Comparison of ENCODE assay signal across 15 cellular contexts in the genomic region with DNA sequence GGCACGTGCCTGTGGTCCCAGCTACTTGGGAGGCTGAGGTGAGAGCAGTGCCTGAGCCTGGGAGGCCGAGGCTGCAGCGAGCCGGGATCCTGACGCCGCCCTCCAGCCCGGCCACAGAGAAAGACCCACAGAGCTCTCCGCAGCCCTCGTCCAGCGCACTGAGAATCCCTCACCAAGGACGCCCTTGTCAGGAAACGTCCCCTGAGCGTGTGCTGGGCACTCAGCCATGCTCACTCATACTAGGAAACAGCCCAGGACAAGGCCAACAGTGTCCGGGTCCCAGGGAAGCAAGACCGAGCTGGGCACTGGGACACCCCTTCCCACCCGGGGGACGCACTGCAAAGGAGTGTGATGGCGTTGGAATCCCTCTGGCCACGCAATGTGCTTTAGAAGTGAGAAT. TPM values are rescaled to one million over a fixed set of nuclear protein-coding genes. Genes with fewer than 3 reads are reported as not detected.
DNase-seq lines count a peak whose midpoint lies in the region; ATAC-seq and TF ChIP-seq lines count a peak whose summit lies in the region.
"Had no signal": no experiment of that assay in that cellular context is flagged by ENCODE, and none has a peak within 500 bp of the region (broad histone marks: within the 10 kb centered on the region; RNA-seq: fewer than 3 reads in every experiment).

No MANE protein-coding gene starts in this region.

- H3K18ac ChIP-seq in mesendoderm (ENCODE audit: low read length): no peak overlapping the region

- H4K8ac ChIP-seq in mesendoderm (ENCODE audit: low read depth, low read length): no peak overlapping the region

- no peak overlapping the region for H4K5ac ChIP-seq in mesendoderm (ENCODE audit: low read length)

- peaks cover 28% of the 10 kb centered on the region for H3K36me3 Mint-ChIP-seq in natural killer cell treated with Interleukin-12 subunit alpha and Interleukin-12 subunit beta and Interleukin-15 and Interleukin-18, amount 100 ng/mL, for 72 hours
- peaks cover 20% of the 10 kb centered on the region for H3K36me3 Mint-ChIP-seq in natural killer cell

- H3K4me3 Mint-ChIP-seq in natural killer cell treated with Interleukin-12 subunit alpha and Interleukin-12 subunit beta and Interleukin-15 and Interleukin-18, amount 100 ng/mL, for 72 hours: no peak overlapping the region
- H3K4me3 Mint-ChIP-seq in natural killer cell: no peak overlapping the region
- H3K4me3 Mint-ChIP-seq: CD8-positive, alpha-beta memory T cell had no signal

- no peak overlapping the region for H2BK15ac ChIP-seq in mesendoderm (replicated peaks; ENCODE audit: low read depth)

- peak overlapping the region; percentile 3 for H3K56ac ChIP-seq in mesendoderm (ENCODE audit: low read length)

- H3K27me3 Mint-ChIP-seq in natural killer cell treated with Interleukin-12 subunit alpha and Interleukin-12 subunit beta and Interleukin-15 and Interleukin-18, amount 100 ng/mL, for 72 hours: no peaks in the 10 kb centered on the region
- H3K27me3 Mint-ChIP-seq in natural killer cell (ENCODE audit: low read depth in 2 of 2): no peaks in the 10 kb centered on the region
- H3K27me3 Mint-ChIP-seq: CD8-positive, alpha-beta memory T cell had no signal

- peak in 1 of 2 donors; percentile 52 for ATAC-seq in natural killer cell treated with Interleukin-12 subunit alpha and Interleukin-12 subunit beta and Interleukin-15 and Interleukin-18, amount 100 ng/mL, for 72 hours
- ATAC-seq in natural killer cell: no peak
- ATAC-seq in heart left ventricle: peak; percentile 76 to 95 (median 86)
- ATAC-seq in GM18502 (IDR thresholded peaks at IDR 0.05; ENCODE audit: poor library complexity, unreplicated experiment): no peak
- no peak for ATAC-seq in HG03108 (IDR thresholded peaks at IDR 0.05; ENCODE audit: unreplicated experiment)

- H2AK5ac ChIP-seq in mesendoderm (ENCODE audit: low read length): no peak overlapping the region

- no peaks in the 10 kb centered on the region for H3K79me1 ChIP-seq in mesendoderm (ENCODE audit: low read length)

- H3K27ac ChIP-seq in heart left ventricle: peak overlapping the region in 8 of 12 donors; percentile 13 to 60 (median 46)
- peak overlapping the region; percentile 22 for H3K27ac ChIP-seq in mesendoderm (ENCODE audit: low read depth, low read length)
- H3K27ac ChIP-seq in Peyer's patch: no peak overlapping the region
- H3K27ac ChIP-seq: BLaER1, GM23248 had no signal

- no peak overlapping the region for H2BK120ac ChIP-seq in mesendoderm (ENCODE audit: low read depth, low read length)

- H3K9ac ChIP-seq in mesendoderm (ENCODE audit: low read length): no peak overlapping the region
- H3K9ac ChIP-seq: BLaER1, GM23248 had no signal

- peak; percentile 56 for DNase-seq in natural killer cell treated with Interleukin-12 subunit alpha and Interleukin-12 subunit beta and Interleukin-15 and Interleukin-18, amount 100 ng/mL, for 72 hours (ENCODE audit: low spot score)
- no peak for DNase-seq in natural killer cell
- peak in 3 of 5 donors; percentile 39 to 77 (median 69) for DNase-seq in heart left ventricle
- DNase-seq in mesendoderm: no peak
- DNase-seq in stimulated activated CD4-positive, alpha-beta T cell treated with anti-CD3 and anti-CD28 coated beads, Interleukin-1b, Interleukin-23, amount 100 ng/mL, for 48 hours: no peak
- no peak for DNase-seq in Peyer's patch
- DNase-seq: DND-41, GM23248, KG1, NCI-H146, NCI-H524 treated with DMSO at 0.1 percent for 48 hours had no signal

- no peak overlapping the region for H2BK5ac ChIP-seq in mesendoderm (ENCODE audit: low read length)

- H3K27me3 ChIP-seq in heart left ventricle (no peaks in the 10 kb centered on the region), mesendoderm (ENCODE audit: insufficient read depth, low read length, poor library complexity) (no peaks in the 10 kb centered on the region), Peyer's patch (no peaks in the 10 kb centered on the region)
- H3K27me3 ChIP-seq: BLaER1 had no signal

- H3K9me3 Mint-ChIP-seq in natural killer cell treated with Interleukin-12 subunit alpha and Interleukin-12 subunit beta and Interleukin-15 and Interleukin-18, amount 100 ng/mL, for 72 hours: no peaks in the 10 kb centered on the region
- H3K9me3 Mint-ChIP-seq in natural killer cell: no peaks in the 10 kb centered on the region
- H3K9me3 Mint-ChIP-seq: CD8-positive, alpha-beta memory T cell had no signal

- H3K9me3 ChIP-seq in heart left ventricle (no peaks in the 10 kb centered on the region), Peyer's patch (no peaks in the 10 kb centered on the region)

- peaks cover 0 to 76% (median 61%) of the 10 kb centered on the region in 9 donors for H3K36me3 ChIP-seq in heart left ventricle
- H3K36me3 ChIP-seq in mesendoderm (ENCODE audit: control insufficient read depth, insufficient read depth, low read length): peaks cover 8% of the 10 kb centered on the region
- peaks cover 0 to 51% (median 3%) of the 10 kb centered on the region in 3 donors for H3K36me3 ChIP-seq in Peyer's patch

- no peak overlapping the region for H3K4me2 ChIP-seq in mesendoderm (ENCODE audit: low read length)
- H3K4me2 ChIP-seq: BLaER1 had no signal

- no peak overlapping the region for H3K23ac ChIP-seq in mesendoderm (ENCODE audit: low read length)

- intact Hi-C loops in natural killer cell (cut with micrococcal nuclease) (no loop called here), heart left ventricle (cut with DNase I) (no loop called here)

- WGBS in heart left ventricle, 4 donors: 46 to 67% (median 55%) methylated on average over 13 to 19 of the region's 19 CpGs
- whole genome bisulfite sequencing in mesendoderm (ENCODE audit: extremely low coverage, insufficient coverage, low lambda C conversion rate): no CpG with 5 or more reads among the region's 19 CpGs

- TF ChIP-seq CTCF in natural killer cell (IDR thresholded peaks at IDR 0.05): no peak
- TF ChIP-seq CTCF in heart left ventricle (IDR thresholded peaks at IDR 0.05): no peak
- no peak for TF ChIP-seq CTCF in Peyer's patch (IDR thresholded peaks at IDR 0.05)

- H3K4me3 ChIP-seq in heart left ventricle (no peak overlapping the region), mesendoderm (ENCODE audit: low read length) (no peak overlapping the region), Peyer's patch (no peak overlapping the region)
- H3K4me3 ChIP-seq: BLaER1, GM23248 had no signal

- no peak overlapping the region for H3K4ac ChIP-seq in mesendoderm (ENCODE audit: low read depth, low read length)

- no peak overlapping the region for H3K27ac Mint-ChIP-seq in natural killer cell treated with Interleukin-12 subunit alpha and Interleukin-12 subunit beta and Interleukin-15 and Interleukin-18, amount 100 ng/mL, for 72 hours
- no peak overlapping the region for H3K27ac Mint-ChIP-seq in natural killer cell

- H3K4me1 ChIP-seq in heart left ventricle (peaks cover 0 to 8% (median 0%) of the 10 kb centered on the region in 12 donors), mesendoderm (ENCODE audit: control insufficient read depth, low read depth, low read length) (no peaks in the 10 kb centered on the region), Peyer's patch (no peaks in the 10 kb centered on the region)
- H3K4me1 ChIP-seq: BLaER1 had no signal

- H3K4me1 Mint-ChIP-seq in natural killer cell treated with Interleukin-12 subunit alpha and Interleukin-12 subunit beta and Interleukin-15 and Interleukin-18, amount 100 ng/mL, for 72 hours (ENCODE audit: low read depth in 2 of 2): no peaks in the 10 kb centered on the region
- no peaks in the 10 kb centered on the region for H3K4me1 Mint-ChIP-seq in natural killer cell

- H3K79me2 ChIP-seq in mesendoderm (ENCODE audit: control insufficient read depth, insufficient read depth, low read length): no peaks in the 10 kb centered on the region

- TF ChIP-seq POLR2A in heart left ventricle (IDR thresholded peaks at IDR 0.05) (no peak), Peyer's patch (IDR thresholded peaks at IDR 0.05) (no peak)

RNA-seq across cellular contexts. Expression of a gene that starts 14.5 kb away (rescaled TPM):
- total RNA-seq in natural killer cell treated with Interleukin-12 subunit alpha and Interleukin-12 subunit beta and Interleukin-15 and Interleukin-18, amount 100 ng/mL, for 72 hours: 10 to 100 TPM; 23.2 to 83.6 TPM
- total RNA-seq in natural killer cell: 10 to 100 TPM; 25.9 to 26.9 (median 26.8) TPM
- total RNA-seq in heart left ventricle: 10 to 100 TPM; 11.8 to 25.6 (median 15.1) TPM
- polyA plus RNA-seq in heart left ventricle: 10 to 100 TPM; 14.3 to 17.8 TPM
- 14.8 TPM for polyA plus RNA-seq in mesendoderm (2013, experiment 1 of 2)
- 14.9 TPM for polyA plus RNA-seq in mesendoderm (2013, experiment 2 of 2)
- total RNA-seq in Peyer's patch: 10 to 100 TPM; 14.9 to 56.2 (median 47.0) TPM

RNA-seq across cellular contexts. Expression of a gene that starts 15.1 kb away (rescaled TPM):
- total RNA-seq in natural killer cell treated with Interleukin-12 subunit alpha and Interleukin-12 subunit beta and Interleukin-15 and Interleukin-18, amount 100 ng/mL, for 72 hours: 10 to 100 TPM; 15.3 to 20.3 TPM
- total RNA-seq in natural killer cell (10 to 100 TPM; 17.8 to 42.1 (median 33.0) TPM), heart left ventricle (10 to 100 TPM in 7 of 9 donors, 1 to 10 TPM in 2; 8.9 to 18.2 (median 15.0) TPM), Peyer's patch (10 to 100 TPM; 10.7 to 58.9 (median 44.5) TPM)
- polyA plus RNA-seq in heart left ventricle: 10 to 100 TPM in 1 of 2 donors, 1 to 10 TPM in 1; 8.0 to 14.9 TPM
- polyA plus RNA-seq in mesendoderm (2013, experiment 1 of 2): 6.1 TPM
- polyA plus RNA-seq in mesendoderm (2013, experiment 2 of 2): 6.9 TPM

RNA-seq across cellular contexts. Expression of a gene that starts 25.6 kb away (rescaled TPM):
- total RNA-seq in natural killer cell treated with Interleukin-12 subunit alpha and Interleukin-12 subunit beta and Interleukin-15 and Interleukin-18, amount 100 ng/mL, for 72 hours: 10 to 100 TPM in 1 of 2 donors, 1 to 10 TPM in 1; 2.9 to 13.0 TPM
- 10 to 100 TPM in 1 of 3 donors, 1 to 10 TPM in 2; 6.9 to 10.9 (median 9.3) TPM for total RNA-seq in natural killer cell
- total RNA-seq in heart left ventricle: 10 to 100 TPM in 1 of 9 donors, 1 to 10 TPM in 7, under 1 TPM in 1; 0.72 to 15.5 (median 1.5) TPM
- 1 to 10 TPM; 1.5 to 2.6 TPM for polyA plus RNA-seq in heart left ventricle
- 12.1 TPM for polyA plus RNA-seq in mesendoderm (2013, experiment 1 of 2)
- polyA plus RNA-seq in mesendoderm (2013, experiment 2 of 2): 13.0 TPM
- total RNA-seq in Peyer's patch: 100 to 1,000 TPM; 258 to 710 (median 672) TPM

RNA-seq across cellular contexts. Expression of a gene that starts 43.4 kb away (rescaled TPM):
- total RNA-seq in natural killer cell treated with Interleukin-12 subunit alpha and Interleukin-12 subunit beta and Interleukin-15 and Interleukin-18, amount 100 ng/mL, for 72 hours: 1 to 10 TPM in 1 of 2 donors, under 1 TPM in 1; 0.48 to 1.3 TPM
- total RNA-seq in natural killer cell (1 to 10 TPM in 1 of 3 donors, under 1 TPM in 2; 0.49 to 1.2 (median 0.61) TPM), heart left ventricle (1 to 10 TPM in 1 of 9 donors, under 1 TPM in 5, not detected in 3; 0.20 to 1.0 (median 0.48) TPM), Peyer's patch (1 to 10 TPM in 2 of 4 donors, not detected in 2; 1.6 to 3.0 TPM)
- under 1 TPM in 1 of 2 donors, not detected in 1; 0.07 TPM for polyA plus RNA-seq in heart left ventricle
- 0.10 TPM for polyA plus RNA-seq in mesendoderm (2013, experiment 1 of 2)
- 0.18 TPM for polyA plus RNA-seq in mesendoderm (2013, experiment 2 of 2)
- total RNA-seq: GM23248 had no signal
- polyA plus RNA-seq: CD8-positive, alpha-beta memory T cell; GM23248 had no signal

RNA-seq across cellular contexts. Expression of a gene that starts 53.5 kb away (rescaled TPM):
- total RNA-seq in natural killer cell treated with Interleukin-12 subunit alpha and Interleukin-12 subunit beta and Interleukin-15 and Interleukin-18, amount 100 ng/mL, for 72 hours: not detected
- total RNA-seq in natural killer cell: not detected
- under 1 TPM in 1 of 9 donors, not detected in 8; 0.81 TPM for total RNA-seq in heart left ventricle
- not detected for polyA plus RNA-seq in heart left ventricle
- polyA plus RNA-seq in mesendoderm (2013, experiment 1 of 2): 2.4 TPM
- polyA plus RNA-seq in mesendoderm (2013, experiment 2 of 2): 1.7 TPM
- 10 to 100 TPM in 1 of 4 donors, not detected in 3; 12.6 TPM for total RNA-seq in Peyer's patch
- total RNA-seq: CD8-positive, alpha-beta memory T cell; GM23248 had no signal
- polyA plus RNA-seq: CD8-positive, alpha-beta memory T cell; GM23248 had no signal

Comparison
In these comparisons a context has a peak if more than half of its experiments do, and no peak if none do; other contexts are left out.
1. DNase-seq: peak in natural killer cell treated with Interleukin-12 subunit alpha and Interleukin-12 subunit beta and Interleukin-15 and Interleukin-18, amount 100 ng/mL, for 72 hours (single experiment) and heart left ventricle (3 of 5); none in natural killer cell (single experiment), mesendoderm (single experiment), stimulated activated CD4-positive, alpha-beta T cell treated with anti-CD3 and anti-CD28 coated beads, Interleukin-1b, Interleukin-23, amount 100 ng/mL, for 48 hours (single experiment) and Peyer's patch (0 of 3).
2. ATAC-seq: peak in heart left ventricle (4 of 4); none in natural killer cell (0 of 3), GM18502 (single experiment) and HG03108 (single experiment).
3. H3K27ac ChIP-seq: peak in heart left ventricle (8 of 12) and mesendoderm (single experiment); none in Peyer's patch (0 of 4).
4. RNA of a gene that starts 25.6 kb away (total RNA-seq): 258 to 710 TPM in Peyer's patch; 2.9 to 13.0 TPM in natural killer cell treated with Interleukin-12 subunit alpha and Interleukin-12 subunit beta and Interleukin-15 and Interleukin-18, amount 100 ng/mL, for 72 hours, 6.9 to 10.9 TPM in natural killer cell and 0.72 to 15.5 TPM in heart left ventricle; every median in the first group is over 10 times any median in the second.